In the genomic region with DNA sequence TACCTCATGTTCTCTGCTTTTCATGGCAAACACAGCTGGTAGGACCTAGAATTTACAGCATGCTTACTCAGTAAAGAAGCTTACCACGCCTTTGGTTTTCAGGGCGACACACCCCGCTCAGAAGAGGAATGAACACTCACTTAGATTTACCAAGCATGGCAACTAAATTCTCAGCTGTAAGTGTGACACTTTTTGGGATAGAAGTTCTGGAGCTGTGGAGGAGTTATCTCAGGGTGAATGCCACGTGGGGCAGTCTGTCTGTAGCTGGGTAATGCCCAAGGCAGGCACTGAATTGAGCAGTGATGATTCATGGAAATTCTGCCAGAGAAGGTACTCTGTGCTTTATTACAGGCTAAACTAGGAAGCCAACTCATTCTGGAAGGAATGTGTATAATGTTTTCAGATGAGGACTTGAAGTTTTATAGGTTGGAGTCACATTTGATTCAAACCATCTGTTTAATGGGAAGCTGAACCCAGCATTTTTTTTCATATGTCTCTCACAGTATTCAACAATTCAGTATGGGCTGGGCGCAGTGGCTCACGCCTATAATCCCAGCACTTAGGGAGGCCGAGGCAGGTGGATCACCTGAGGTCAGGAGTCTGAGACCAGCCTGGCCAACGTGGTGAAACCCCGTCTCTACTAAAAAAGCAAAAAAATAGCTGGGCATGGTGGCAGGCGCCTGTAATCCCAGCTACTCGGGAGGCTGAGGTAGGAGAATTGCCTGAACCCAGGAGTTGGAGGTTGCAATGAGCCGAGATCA, we compare ENCODE assay signal across 8 cellular contexts. TPM values are rescaled to one million over a fixed set of nuclear protein-coding genes. Genes with fewer than 3 reads are reported as not detected.
A peak's percentile ranks its signal among the peaks of the same experiment; 100 is the strongest.
DNase-seq lines count a peak whose midpoint lies in the region; ATAC-seq lines count a peak whose summit lies in the region.

No MANE protein-coding gene starts in this region.

- no peaks in the 10 kb centered on the region for H3K27me3 ChIP-seq in skeletal muscle tissue (ENCODE audit: control insufficient read depth in 3 of 3, insufficient read depth in 3 of 3, low read length in 3 of 3)

- H3K9me3 ChIP-seq in skeletal muscle tissue (ENCODE audit: control insufficient read depth in 3 of 3, low read length in 3 of 3): no peaks in the 10 kb centered on the region

- DNase-seq in GM04503 (ENCODE audit: low read depth): peak; percentile 100
- peak; percentile 72 to 85 for DNase-seq in SW 1271 (lab: John Stamatoyannopoulos, UW)
- DNase-seq in foreskin melanocyte: peak; percentile 63
- no peak for DNase-seq in occipital lobe (lab: John Stamatoyannopoulos, UW)
- no peak for DNase-seq in NAMALWA (ENCODE audit: low spot score)

- H3K9ac ChIP-seq in skeletal muscle tissue (ENCODE audit: low read depth in 1 of 3, low read length in 3 of 3): peak overlapping the region in 1 of 3 donors; percentile 18

- ATAC-seq in HG03342 (IDR thresholded peaks at IDR 0.05; ENCODE audit: unreplicated experiment) (no peak), GM18502 (IDR thresholded peaks at IDR 0.05; ENCODE audit: poor library complexity, unreplicated experiment) (no peak)

- H3K36me3 ChIP-seq in skeletal muscle tissue (ENCODE audit: control insufficient read depth in 3 of 3, insufficient read depth in 3 of 3, low read length in 3 of 3): no peaks in the 10 kb centered on the region

- H3K27ac ChIP-seq in skeletal muscle tissue (ENCODE audit: low read depth, low read length): peak overlapping the region; percentile 75

- H3K4me3 ChIP-seq in skeletal muscle tissue (ENCODE audit: low read length in 3 of 3): peak overlapping the region in 2 of 3 donors; percentile 13 to 22

- peaks cover 12 to 19% (median 15%) of the 10 kb centered on the region in 3 donors for H3K4me1 ChIP-seq in skeletal muscle tissue (ENCODE audit: control insufficient read depth in 3 of 3, insufficient read depth in 3 of 3, low read length in 3 of 3)

RNA-seq across cellular contexts. Expression of gene PRIM2, which starts 3.5 kb away (rescaled TPM):
- total RNA-seq in skeletal muscle tissue (14.6 TPM), occipital lobe (25.7 TPM)

Comparison
In these comparisons a context has a peak if more than half of its experiments do, and no peak if none do; other contexts are left out.
1. DNase-seq: peak in GM04503 (single experiment), SW 1271 (2 of 2) and foreskin melanocyte (single experiment); none in occipital lobe (single experiment) and NAMALWA (single experiment).